Comparison of ENCODE assay signal across 16 cellular contexts in the genomic region with DNA sequence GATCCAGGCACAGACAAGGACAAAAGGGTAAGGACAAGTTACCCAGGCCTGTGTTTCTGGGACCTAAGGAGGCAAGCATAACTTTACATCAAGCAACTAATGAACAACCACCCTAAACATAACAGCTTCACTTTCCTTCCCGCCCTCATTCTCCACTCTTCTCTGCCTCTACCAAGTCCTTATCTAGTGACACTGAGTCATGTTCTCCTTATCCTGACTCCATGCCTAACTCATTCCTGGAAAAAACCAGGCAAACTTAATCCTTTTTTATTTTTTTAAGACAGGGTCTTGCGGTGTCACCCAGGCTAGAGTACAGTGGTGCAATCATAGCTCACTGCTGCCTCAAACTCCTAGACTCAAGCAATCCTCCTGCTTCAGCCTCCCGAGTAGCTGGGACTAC.
"Had no signal": no experiment of that assay in that cellular context is flagged by ENCODE, and none has a peak within 500 bp of the region (broad histone marks: within the 10 kb centered on the region; RNA-seq: fewer than 3 reads in every experiment).

No MANE protein-coding gene starts in this region.

- H3K9me3 ChIP-seq: heart left ventricle, prostate gland, right lobe of liver, spleen had no signal

- FAIRE-seq: frontal cortex had no signal

- H3K27me3 ChIP-seq: heart left ventricle, right lobe of liver, spleen had no signal

- H3K36me3 ChIP-seq: prostate gland, right lobe of liver had no signal

- H3K27ac ChIP-seq: heart left ventricle, prostate gland, right lobe of liver, spleen had no signal

- DNase-seq: activated CD4-positive, alpha-beta T cell treated with anti-CD3 and anti-CD28 coated beads, Interleukin-2, amount 50 U/mL, for 48 hours; activated naive CD4-positive, alpha-beta T cell treated with Interleukin-2 at 50 U/mL for 16 hours; activated naive CD8-positive, alpha-beta T cell treated with anti-CD3 and anti-CD28 coated beads, Interleukin-2, amount 50 U/mL, for 24 hours; activated T-cell treated with anti-CD3 and anti-CD28 coated beads, Interleukin-2, amount 50 U/mL, for 72 hours; cerebellar nuclear complex; heart left ventricle; left colon; naive thymus-derived CD4-positive, alpha-beta T cell; right lobe of liver; spleen; stimulated activated naive CD4-positive, alpha-beta T cell; T-helper 2 cell; trophoblast cell had no signal

- H3K4me3 ChIP-seq: heart left ventricle, lung, prostate gland, right lobe of liver, spleen had no signal

- ATAC-seq: activated naive CD8-positive, alpha-beta T cell treated with anti-CD3 and anti-CD28 coated beads, Interleukin-2, amount 50 U/mL, for 24 hours; activated T-cell treated with anti-CD3 and anti-CD28 coated beads, Interleukin-2, amount 50 U/mL, for 72 hours; heart left ventricle; left colon; naive thymus-derived CD4-positive, alpha-beta T cell; right lobe of liver had no signal
